9 cellular contexts compared by ENCODE assay signal in genomic region chr16:12896562-12896961, GRCh38. TPM values are rescaled to one million over a fixed set of nuclear protein-coding genes. Genes with fewer than 3 reads are reported as not detected.
DNase-seq lines count a peak whose midpoint lies in the region; ATAC-seq, FAIRE-seq and TF ChIP-seq lines count a peak whose summit lies in the region.
"Had no signal": no experiment of that assay in that cellular context is flagged by ENCODE, and none has a peak within 500 bp of the region (broad histone marks: within the 10 kb centered on the region; RNA-seq: fewer than 3 reads in every experiment).

No MANE protein-coding gene starts in this region.

- no peak overlapping the region for H3K9ac ChIP-seq in endothelial cell of umbilical vein (replicated peaks; ENCODE audit: extremely low read depth, insufficient read depth, low read length)

- dilution Hi-C loops in endothelial cell of umbilical vein (cut with MboI; ENCODE audit: extremely low pct_ligation_motif_present, low sequenced_read_pairs), result no loop called here

- BruUV-seq in endothelial cell of umbilical vein (replicated peaks; lab: Mats Ljungman, UMichigan), result no TSS peak

- CTCF ChIA-PET in endothelial cell of umbilical vein (lab: Charles Lee), result no interaction called here

- peaks cover 22 to 24% of the 10 kb centered on the region in 2 experiments for H3K27me3 ChIP-seq in endothelial cell of umbilical vein (ENCODE audit: control insufficient read depth in 2 of 2, insufficient read depth in 2 of 2, low read length in 2 of 2)

- H3K9me1 ChIP-seq in endothelial cell of umbilical vein (replicated peaks; ENCODE audit: control insufficient read depth, extremely low read depth, insufficient read depth, low read length), result no peaks in the 10 kb centered on the region

- H3K4me2 ChIP-seq in endothelial cell of umbilical vein (ENCODE audit: insufficient read depth, low read length), result no peak overlapping the region

- no peak overlapping the region for H3K27ac Mint-ChIP-seq in stimulated activated naive B cell treated with anti-CD40 and anti-IgM and Interleukin-4, amounts not matched to agents 10 μg/mL and 1 μg/mL and 100 μg/mL, for 72 hours

- no peak overlapping the region for H2AFZ ChIP-seq in endothelial cell of umbilical vein (ENCODE audit: low read depth, low read length)

- TF ChIP-seq CTCF in endothelial cell of umbilical vein (IDR thresholded peaks at IDR 0.05; ENCODE audit: extremely low read depth in 1 of 2, insufficient read depth in 1 of 2, low read depth in 1 of 2, low read length in 2 of 2), result peak; percentile 40 to 46

- no peaks in the 10 kb centered on the region for H3K9me3 ChIP-seq in endothelial cell of umbilical vein (replicated peaks; ENCODE audit: control insufficient read depth, insufficient read depth, low read length)

- no peak overlapping the region for H3K4me3 ChIP-seq in endothelial cell of umbilical vein (replicated peaks in 1 of 3; ENCODE audit: insufficient read depth in 1 of 3, low read depth in 1 of 3, low read length in 3 of 3)

- ATAC-seq in stimulated activated naive B cell treated with anti-CD40 and anti-IgM and Interleukin-4, amounts not matched to agents 10 μg/mL and 1 μg/mL and 100 μg/mL, for 72 hours (replicated peaks), result peak; percentile 56 to 68

- no peaks in the 10 kb centered on the region for H3K4me1 ChIP-seq in endothelial cell of umbilical vein (ENCODE audit: control insufficient read depth, extremely low read depth, insufficient read depth, low read length)

- H3K27ac ChIP-seq in endothelial cell of umbilical vein (ENCODE audit: insufficient read depth, low read depth, low read length), result no peak overlapping the region

- TF ChIP-seq POLR2A in endothelial cell of umbilical vein (IDR thresholded peaks at IDR 0.05; ENCODE audit: low read depth, low read length), result no peak

- H3K79me2 ChIP-seq in endothelial cell of umbilical vein (ENCODE audit: control insufficient read depth, insufficient read depth, low read length), result no peaks in the 10 kb centered on the region

- no peaks in the 10 kb centered on the region for H3K9me3 Mint-ChIP-seq in stimulated activated naive B cell treated with anti-CD40 and anti-IgM and Interleukin-4, amounts not matched to agents 10 μg/mL and 1 μg/mL and 100 μg/mL, for 72 hours

- H3K36me3 ChIP-seq in endothelial cell of umbilical vein (ENCODE audit: control insufficient read depth in 2 of 2, extremely low read depth in 1 of 2, insufficient read depth in 2 of 2, low read length in 2 of 2), result no peaks in the 10 kb centered on the region

- no peaks in the 10 kb centered on the region for H3K36me3 Mint-ChIP-seq in stimulated activated naive B cell treated with anti-CD40 and anti-IgM and Interleukin-4, amounts not matched to agents 10 μg/mL and 1 μg/mL and 100 μg/mL, for 72 hours

- intact Hi-C loops in endothelial cell of umbilical vein (cut with micrococcal nuclease), result loop anchor here (5.0 kb wide), 1 partner anchor 324 kb away; no protein-coding TSS in a partner anchor

- DNase-seq in SHP77 (lab: John Stamatoyannopoulos, UW) (peak; percentile 26 to 38), SHP77 treated with DMSO at 0.1 percent for 48 hours (lab: John Stamatoyannopoulos, UW) (no peak), NCI-H69 (lab: John Stamatoyannopoulos, UW) (peak; percentile 75), endothelial cell of umbilical vein (ENCODE audit: low read depth, low spot score) (peak; percentile 18), GF-D8 (lab: John Stamatoyannopoulos, UW) (no peak)
- DNase-seq in stimulated activated naive B cell treated with anti-CD40 and anti-IgM and Interleukin-4, amounts not matched to agents 10 μg/mL and 1 μg/mL and 100 μg/mL, for 72 hours, result no peak
- no peak for DNase-seq in activated T-cell treated with anti-CD3 and anti-CD28 coated beads, Interleukin-2, amount 50 U/mL, for 1 hour
- no peak for DNase-seq in activated CD4-positive, alpha-beta T cell treated with anti-CD3 and anti-CD28 coated beads for 4 hours

- H3K27me3 Mint-ChIP-seq in stimulated activated naive B cell treated with anti-CD40 and anti-IgM and Interleukin-4, amounts not matched to agents 10 μg/mL and 1 μg/mL and 100 μg/mL, for 72 hours, result peaks cover 45 to 61% of the 10 kb centered on the region in 2 donors

- H3K4me3 Mint-ChIP-seq in stimulated activated naive B cell treated with anti-CD40 and anti-IgM and Interleukin-4, amounts not matched to agents 10 μg/mL and 1 μg/mL and 100 μg/mL, for 72 hours, result no peak overlapping the region

- FAIRE-seq in endothelial cell of umbilical vein (lab: Jason Lieb, UNC), result peak; percentile 49
- FAIRE-seq: G401.6 had no signal

- H3K4me1 Mint-ChIP-seq in stimulated activated naive B cell treated with anti-CD40 and anti-IgM and Interleukin-4, amounts not matched to agents 10 μg/mL and 1 μg/mL and 100 μg/mL, for 72 hours, result no peaks in the 10 kb centered on the region

- H4K20me1 ChIP-seq in endothelial cell of umbilical vein (replicated peaks; ENCODE audit: control insufficient read depth, extremely low read depth, insufficient read depth, low read length), result no peaks in the 10 kb centered on the region

- POLR2A ChIA-PET in endothelial cell of umbilical vein (lab: Charles Lee), result no interaction called here

TF ChIP-seq in endothelial cell of umbilical vein, 7 proteins besides CTCF, POLR2A, EP300 and RAD21:
- TF ChIP-seq POLR2AphosphoS5 (IDR thresholded peaks at IDR 0.05; ENCODE audit: insufficient read depth, low read depth, low read length) (no peak), EZH2 (IDR thresholded peaks at IDR 0.05; ENCODE audit: borderline replicate concordance, low read depth, low read length, severe bottlenecking) (no peak), MYC (IDR thresholded peaks at IDR 0.05; ENCODE audit: low read depth, low read length) (no peak), MAX (IDR thresholded peaks at IDR 0.05; ENCODE audit: insufficient read depth, insufficient read length) (no peak), JUN (IDR thresholded peaks at IDR 0.05; ENCODE audit: borderline replicate concordance, insufficient read depth, insufficient read length, low read depth) (no peak), GATA2 (IDR thresholded peaks at IDR 0.05; ENCODE audit: insufficient read depth, insufficient read length, low read depth, low read length) (no peak), FOS (IDR thresholded peaks at IDR 0.05; ENCODE audit: borderline replicate concordance, insufficient read depth, low read length) (no peak)

RNA-seq across cellular contexts. Expression of gene SHISA9, which starts 4.8 kb away (rescaled TPM):
- not detected in 2 replicates for total RNA-seq in endothelial cell of umbilical vein
- not detected in 2 replicates for polyA plus RNA-seq in endothelial cell of umbilical vein
- not detected in 2 replicates for polyA plus RNA-seq in endothelial cell of umbilical vein (2011; cell fraction: cytosol; rRNA removed)
- 0.06 and 0.07 TPM in 2 replicates for polyA plus RNA-seq in endothelial cell of umbilical vein (2011; cell fraction: nucleus; rRNA removed)
- not detected in 2 replicates for polyA plus RNA-seq in endothelial cell of umbilical vein (2012)
- polyA minus RNA-seq in endothelial cell of umbilical vein, result 0.12 and 0.15 TPM in 2 replicates
- polyA minus RNA-seq in endothelial cell of umbilical vein (2011; cell fraction: cytosol; rRNA and poly(A)+ RNA removed), result not detected
- 0.34 TPM in 2 replicates for polyA minus RNA-seq in endothelial cell of umbilical vein (2011; cell fraction: nucleus; rRNA and poly(A)+ RNA removed)

Comparison
In these comparisons a context has a peak if more than half of its experiments do, and no peak if none do; other contexts are left out.
1. DNase-seq: peak in SHP77 (2 of 2), NCI-H69 (single experiment) and endothelial cell of umbilical vein (single experiment); none in SHP77 treated with DMSO at 0.1 percent for 48 hours (single experiment), stimulated activated naive B cell treated with anti-CD40 and anti-IgM and Interleukin-4, amounts not matched to agents 10 μg/mL and 1 μg/mL and 100 μg/mL, for 72 hours (single experiment), activated T-cell treated with anti-CD3 and anti-CD28 coated beads, Interleukin-2, amount 50 U/mL, for 1 hour (single experiment), GF-D8 (single experiment) and activated CD4-positive, alpha-beta T cell treated with anti-CD3 and anti-CD28 coated beads for 4 hours (0 of 2).